Comparison of ENCODE assay signal across 9 cellular contexts in the genomic region with DNA sequence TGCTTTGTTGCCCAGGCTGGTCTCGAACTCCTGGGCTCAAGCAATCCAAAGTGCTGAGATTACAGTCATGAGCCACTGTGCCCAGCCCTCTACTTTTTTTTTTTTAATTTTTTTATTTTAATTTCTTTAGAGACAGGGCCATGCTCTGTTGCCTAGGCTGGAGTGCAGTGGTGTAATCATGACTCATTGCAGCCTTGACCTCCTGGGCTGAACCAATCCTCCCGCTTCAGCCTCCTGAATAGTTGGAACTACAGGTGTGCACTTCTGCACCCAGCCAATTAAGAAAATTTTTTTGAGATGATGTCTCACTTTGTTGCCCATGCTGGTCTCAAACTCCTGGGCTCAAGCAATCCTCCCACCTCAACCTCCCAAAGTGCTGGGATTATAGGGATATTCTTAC.
"Had no signal": no experiment of that assay in that cellular context is flagged by ENCODE, and none has a peak within 500 bp of the region (broad histone marks: within the 10 kb centered on the region; RNA-seq: fewer than 3 reads in every experiment).

No MANE protein-coding gene starts in this region.

- H3K4me1 ChIP-seq: HAP-1 had no signal

- H3K4me3 ChIP-seq: GM23248, HAP-1, K562 had no signal

- H3K27ac ChIP-seq: GM23248, HL-60 had no signal

- DNase-seq: GM23248, GOT3, H7, HFFc6, IMR-90 had no signal

- H3K9ac ChIP-seq: GM23248 had no signal

- H3K9me3 ChIP-seq: HAP-1 had no signal

- H2AFZ ChIP-seq: GM23248 had no signal

- ATAC-seq: HCT116, K562 had no signal

- H3K36me3 ChIP-seq: HAP-1 had no signal
